ENCODE assay signal across 9 cellular contexts in genomic region chr12:57476993-57477709, GRCh38. TPM values are rescaled to one million over a fixed set of nuclear protein-coding genes. Genes with fewer than 3 reads are reported as not detected.
DNase-seq lines count a peak whose midpoint lies in the region; ATAC-seq lines count a peak whose summit lies in the region.
"Had no signal": no experiment of that assay in that cellular context is flagged by ENCODE, and none has a peak within 500 bp of the region (broad histone marks: within the 10 kb centered on the region; RNA-seq: fewer than 3 reads in every experiment).

No MANE protein-coding gene starts in this region.

- peak overlapping the region; percentile 47 for H3K27ac ChIP-seq in cingulate gyrus (ENCODE audit: low read depth, low read length)

- DNase-seq in activated CD8-positive, alpha-beta memory T cell treated with anti-CD3 and anti-CD28 coated beads, Interleukin-2, amount 10 ng/mL, durations not matched to agents 7 days and 5 days, result no peak
- DNase-seq in activated CD8-positive, alpha-beta memory T cell treated with anti-CD3 and anti-CD28 coated beads, Interleukin-2, amount 50 U/mL, for 48 hours, result no peak
- no peak for DNase-seq in stimulated activated naive CD8-positive, alpha-beta T cell treated with anti-CD3 and anti-CD28 coated beads, Interleukin-15, amount 100 ng/mL, for 72 hours
- DNase-seq in D341Med (ENCODE audit: low spot score), result no peak
- DNase-seq in stimulated activated CD4-positive, alpha-beta T cell treated with anti-CD3 and anti-CD28 coated beads, Interleukin-4, amount 100 ng/mL, for 1 hour, result no peak
- DNase-seq: foreskin melanocyte; NCI-H82; stimulated activated CD4-positive, alpha-beta T cell treated with anti-CD3 and anti-CD28 coated beads, Interleukin-12 subunit alpha, Interleukin-12 subunit beta, amount 100 ng/mL, for 4 hours had no signal

- CTCF ChIA-PET in activated CD8-positive, alpha-beta memory T cell treated with anti-CD3 and anti-CD28 coated beads, Interleukin-2, amount 10 ng/mL, durations not matched to agents 7 days and 5 days (lab: Charles Lee), result interaction anchor here (0.5 to 12.4 kb wide), 22 partner anchors 10 to 265 kb away, joined by 3 to 193 read pairs (median 4); partner anchors contain the start of genes GLI1, MARS1 and OS9

- H3K36me3 Mint-ChIP-seq in activated CD8-positive, alpha-beta memory T cell treated with anti-CD3 and anti-CD28 coated beads, Interleukin-2, amount 10 ng/mL, durations not matched to agents 7 days and 5 days, result peaks cover 48% of the 10 kb centered on the region

- no peaks in the 10 kb centered on the region for H3K9me3 Mint-ChIP-seq in activated CD8-positive, alpha-beta memory T cell treated with anti-CD3 and anti-CD28 coated beads, Interleukin-2, amount 10 ng/mL, durations not matched to agents 7 days and 5 days (ENCODE audit: low read depth)
- no peaks in the 10 kb centered on the region for H3K9me3 Mint-ChIP-seq in stimulated activated naive CD8-positive, alpha-beta T cell treated with anti-CD3 and anti-CD28 coated beads, Interleukin-15, amount 100 ng/mL, for 72 hours

- H3K4me1 Mint-ChIP-seq in activated CD8-positive, alpha-beta memory T cell treated with anti-CD3 and anti-CD28 coated beads, Interleukin-2, amount 10 ng/mL, durations not matched to agents 7 days and 5 days, result peaks cover 66% of the 10 kb centered on the region
- peaks cover 88% of the 10 kb centered on the region for H3K4me1 Mint-ChIP-seq in stimulated activated naive CD8-positive, alpha-beta T cell treated with anti-CD3 and anti-CD28 coated beads, Interleukin-15, amount 100 ng/mL, for 72 hours

- no peaks in the 10 kb centered on the region for H3K27me3 Mint-ChIP-seq in activated CD8-positive, alpha-beta memory T cell treated with anti-CD3 and anti-CD28 coated beads, Interleukin-2, amount 10 ng/mL, durations not matched to agents 7 days and 5 days
- H3K27me3 Mint-ChIP-seq in stimulated activated naive CD8-positive, alpha-beta T cell treated with anti-CD3 and anti-CD28 coated beads, Interleukin-15, amount 100 ng/mL, for 72 hours, result no peaks in the 10 kb centered on the region

- H3K4me3 Mint-ChIP-seq in activated CD8-positive, alpha-beta memory T cell treated with anti-CD3 and anti-CD28 coated beads, Interleukin-2, amount 10 ng/mL, durations not matched to agents 7 days and 5 days, result peak overlapping the region; percentile 89
- H3K4me3 Mint-ChIP-seq in stimulated activated naive CD8-positive, alpha-beta T cell treated with anti-CD3 and anti-CD28 coated beads, Interleukin-15, amount 100 ng/mL, for 72 hours, result peak overlapping the region; percentile 80 to 97

- H3K27ac Mint-ChIP-seq in activated CD8-positive, alpha-beta memory T cell treated with anti-CD3 and anti-CD28 coated beads, Interleukin-2, amount 10 ng/mL, durations not matched to agents 7 days and 5 days, result peak overlapping the region; percentile 100
- H3K27ac Mint-ChIP-seq in stimulated activated naive CD8-positive, alpha-beta T cell treated with anti-CD3 and anti-CD28 coated beads, Interleukin-15, amount 100 ng/mL, for 72 hours, result peak overlapping the region; percentile 97 to 100

- ATAC-seq in activated CD8-positive, alpha-beta memory T cell treated with anti-CD3 and anti-CD28 coated beads, Interleukin-2, amount 10 ng/mL, durations not matched to agents 7 days and 5 days, result no peak
- no peak for ATAC-seq in stimulated activated naive CD8-positive, alpha-beta T cell treated with anti-CD3 and anti-CD28 coated beads, Interleukin-15, amount 100 ng/mL, for 72 hours

RNA-seq across cellular contexts. Expression of gene ARHGAP9, which starts 2.5 kb away (rescaled TPM):
- 100 to 1,000 TPM; 234 to 363 TPM for total RNA-seq in activated CD8-positive, alpha-beta memory T cell treated with anti-CD3 and anti-CD28 coated beads, Interleukin-2, amount 10 ng/mL, durations not matched to agents 7 days and 5 days

RNA-seq across cellular contexts. Expression of gene MARS1, which starts 10.7 kb away (rescaled TPM):
- 100 to 1,000 TPM; 283 to 384 TPM for total RNA-seq in activated CD8-positive, alpha-beta memory T cell treated with anti-CD3 and anti-CD28 coated beads, Interleukin-2, amount 10 ng/mL, durations not matched to agents 7 days and 5 days

RNA-seq across cellular contexts. Expression of gene GLI1, which starts 17.6 kb away (rescaled TPM):
- total RNA-seq in activated CD8-positive, alpha-beta memory T cell treated with anti-CD3 and anti-CD28 coated beads, Interleukin-2, amount 10 ng/mL, durations not matched to agents 7 days and 5 days, result under 1 TPM; 0.52 to 0.53 TPM

RNA-seq across cellular contexts. Expression of gene INHBE, which starts 22.0 kb away (rescaled TPM):
- total RNA-seq in activated CD8-positive, alpha-beta memory T cell treated with anti-CD3 and anti-CD28 coated beads, Interleukin-2, amount 10 ng/mL, durations not matched to agents 7 days and 5 days, result under 1 TPM in 1 of 2 experiments, not detected in 1; 0.35 TPM

RNA-seq across cellular contexts. Expression of gene INHBC, which starts 42.6 kb away (rescaled TPM):
- total RNA-seq in activated CD8-positive, alpha-beta memory T cell treated with anti-CD3 and anti-CD28 coated beads, Interleukin-2, amount 10 ng/mL, durations not matched to agents 7 days and 5 days, result not detected
